Comparison of ENCODE assay signal across 10 cellular contexts in genomic region chr2:219440388-219441256, GRCh38. TPM values are rescaled to one million over a fixed set of nuclear protein-coding genes. Genes with fewer than 3 reads are reported as not detected.
DNase-seq lines count a peak whose midpoint lies in the region; ATAC-seq and TF ChIP-seq lines count a peak whose summit lies in the region.
"Had no signal": no experiment of that assay in that cellular context is flagged by ENCODE, and none has a peak within 500 bp of the region (broad histone marks: within the 10 kb centered on the region; RNA-seq: fewer than 3 reads in every experiment).

No MANE protein-coding gene starts in this region.

- in situ Hi-C loops in GM13976 (cut with MboI; ENCODE audit: low sequenced_read_pairs, unreplicated experiment) = no loop called here

- no peak for ATAC-seq in effector memory CD8-positive, alpha-beta T cell (replicated peaks)
- ATAC-seq in HG02870 (IDR thresholded peaks at IDR 0.05; ENCODE audit: unreplicated experiment) (no peak), GM18870 (IDR thresholded peaks at IDR 0.05; ENCODE audit: unreplicated experiment) (no peak)

- DNase-seq in DMS53 treated with DMSO at 0.1 percent for 48 hours (lab: John Stamatoyannopoulos, UW; ENCODE audit: unreplicated experiment) = peak; percentile 10
- peak; percentile 37 for DNase-seq in NCI-H226
- no peak for DNase-seq in effector memory CD8-positive, alpha-beta T cell
- DNase-seq in osteocyte (ENCODE audit: extremely low spot score, unreplicated experiment) = no peak
- no peak for DNase-seq in SW480 (ENCODE audit: low spot score)
- DNase-seq in GM13976 (ENCODE audit: low spot score) = no peak
- DNase-seq: activated CD4-positive, CD25-positive, alpha-beta regulatory T cell; NCI-H1105 had no signal

- H3K27me3 Mint-ChIP-seq in effector memory CD8-positive, alpha-beta T cell = peaks cover 46 to 47% of the 10 kb centered on the region in 2 donors
- no peaks in the 10 kb centered on the region for H3K27me3 Mint-ChIP-seq in osteocyte (ENCODE audit: unreplicated experiment)

- peak overlapping the region; percentile 83 to 84 for H3K4me3 Mint-ChIP-seq in effector memory CD8-positive, alpha-beta T cell
- H3K4me3 Mint-ChIP-seq in osteocyte (ENCODE audit: unreplicated experiment) = peak overlapping the region; percentile 86

- TF ChIP-seq CTCF in osteocyte (IDR thresholded peaks at IDR 0.05) (no peak), GM13976 (IDR thresholded peaks at IDR 0.05; ENCODE audit: borderline replicate concordance, control extremely low read depth, extremely low read depth, insufficient read depth, missing control alignments) (no peak)

- H3K9me3 Mint-ChIP-seq in effector memory CD8-positive, alpha-beta T cell = no peaks in the 10 kb centered on the region
- no peaks in the 10 kb centered on the region for H3K9me3 Mint-ChIP-seq in osteocyte (ENCODE audit: unreplicated experiment)

- peak overlapping the region in 1 of 2 donors; percentile 67 for H3K27ac Mint-ChIP-seq in effector memory CD8-positive, alpha-beta T cell
- H3K27ac Mint-ChIP-seq in osteocyte (ENCODE audit: unreplicated experiment) = peak overlapping the region; percentile 83

- H3K4me1 Mint-ChIP-seq in effector memory CD8-positive, alpha-beta T cell (ENCODE audit: low read depth in 2 of 2) = peaks cover 14 to 16% of the 10 kb centered on the region in 2 donors
- peaks cover 27% of the 10 kb centered on the region for H3K4me1 Mint-ChIP-seq in osteocyte (ENCODE audit: unreplicated experiment)

- no peaks in the 10 kb centered on the region for H3K36me3 Mint-ChIP-seq in effector memory CD8-positive, alpha-beta T cell (ENCODE audit: insufficient read depth)
- no peaks in the 10 kb centered on the region for H3K36me3 Mint-ChIP-seq in osteocyte (ENCODE audit: unreplicated experiment)

RNA-seq across cellular contexts. Expression of gene SPEG, which starts 6.0 kb away (rescaled TPM):
- total RNA-seq in osteocyte = 27.0 and 30.3 TPM in 2 replicates

RNA-seq across cellular contexts. Expression of gene DES, which starts 22.4 kb away (rescaled TPM):
- not detected in 2 replicates for total RNA-seq in osteocyte

RNA-seq across cellular contexts. Expression of gene DNPEP, which starts 52.9 kb away (rescaled TPM):
- total RNA-seq in osteocyte = 58.1 and 73.2 TPM in 2 replicates

RNA-seq across cellular contexts. Expression of gene GMPPA, which starts 58.1 kb away (rescaled TPM):
- total RNA-seq in osteocyte = 41.4 and 42.5 TPM in 2 replicates

Comparison
In these comparisons a context has a peak if more than half of its experiments do, and no peak if none do; other contexts are left out.
1. DNase-seq: peak in DMS53 treated with DMSO at 0.1 percent for 48 hours (single experiment) and NCI-H226 (single experiment); none in effector memory CD8-positive, alpha-beta T cell (0 of 3), osteocyte (single experiment), SW480 (single experiment) and GM13976 (single experiment).